In genomic region chr14:57480044-57480443, GRCh38 we compare ENCODE assay signal across 1 cellular context.
TF ChIP-seq lines count a peak whose summit lies in the region.

No MANE protein-coding gene starts in this region.

TF ChIP-seq in GM23338, 12 proteins besides CTCF, POLR2A, EP300 and RAD21:
- TF ChIP-seq, protein P1, sequence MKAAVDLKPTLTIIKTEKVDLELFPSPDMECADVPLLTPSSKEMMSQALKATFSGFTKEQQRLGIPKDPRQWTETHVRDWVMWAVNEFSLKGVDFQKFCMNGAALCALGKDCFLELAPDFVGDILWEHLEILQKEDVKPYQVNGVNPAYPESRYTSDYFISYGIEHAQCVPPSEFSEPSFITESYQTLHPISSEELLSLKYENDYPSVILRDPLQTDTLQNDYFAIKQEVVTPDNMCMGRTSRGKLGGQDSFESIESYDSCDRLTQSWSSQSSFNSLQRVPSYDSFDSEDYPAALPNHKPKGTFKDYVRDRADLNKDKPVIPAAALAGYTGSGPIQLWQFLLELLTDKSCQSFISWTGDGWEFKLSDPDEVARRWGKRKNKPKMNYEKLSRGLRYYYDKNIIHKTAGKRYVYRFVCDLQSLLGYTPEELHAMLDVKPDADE (IDR thresholded peaks at IDR 0.05): no peak
- no peak for TF ChIP-seq POLR2AphosphoS5 (IDR thresholded peaks at IDR 0.05; ENCODE audit: low read depth)
- no peak for TF ChIP-seq REST (IDR thresholded peaks at IDR 0.05; ENCODE audit: unreplicated experiment)
- TF ChIP-seq EZH2 (IDR thresholded peaks at IDR 0.05; ENCODE audit: low read depth, unreplicated experiment): no peak
- TF ChIP-seq JUNB (IDR thresholded peaks at IDR 0.05; ENCODE audit: unreplicated experiment): no peak
- no peak for TF ChIP-seq ZNF331 (CRISPR knock-in tag; IDR thresholded peaks at IDR 0.05; ENCODE audit: low read depth)
- no peak for TF ChIP-seq NANOG (IDR thresholded peaks at IDR 0.05; ENCODE audit: borderline replicate concordance)
- no peak for TF ChIP-seq ZNF114 (CRISPR knock-in tag; IDR thresholded peaks at IDR 0.05)
